Comparison of ENCODE assay signal across 1 cellular context in the genomic region with DNA sequence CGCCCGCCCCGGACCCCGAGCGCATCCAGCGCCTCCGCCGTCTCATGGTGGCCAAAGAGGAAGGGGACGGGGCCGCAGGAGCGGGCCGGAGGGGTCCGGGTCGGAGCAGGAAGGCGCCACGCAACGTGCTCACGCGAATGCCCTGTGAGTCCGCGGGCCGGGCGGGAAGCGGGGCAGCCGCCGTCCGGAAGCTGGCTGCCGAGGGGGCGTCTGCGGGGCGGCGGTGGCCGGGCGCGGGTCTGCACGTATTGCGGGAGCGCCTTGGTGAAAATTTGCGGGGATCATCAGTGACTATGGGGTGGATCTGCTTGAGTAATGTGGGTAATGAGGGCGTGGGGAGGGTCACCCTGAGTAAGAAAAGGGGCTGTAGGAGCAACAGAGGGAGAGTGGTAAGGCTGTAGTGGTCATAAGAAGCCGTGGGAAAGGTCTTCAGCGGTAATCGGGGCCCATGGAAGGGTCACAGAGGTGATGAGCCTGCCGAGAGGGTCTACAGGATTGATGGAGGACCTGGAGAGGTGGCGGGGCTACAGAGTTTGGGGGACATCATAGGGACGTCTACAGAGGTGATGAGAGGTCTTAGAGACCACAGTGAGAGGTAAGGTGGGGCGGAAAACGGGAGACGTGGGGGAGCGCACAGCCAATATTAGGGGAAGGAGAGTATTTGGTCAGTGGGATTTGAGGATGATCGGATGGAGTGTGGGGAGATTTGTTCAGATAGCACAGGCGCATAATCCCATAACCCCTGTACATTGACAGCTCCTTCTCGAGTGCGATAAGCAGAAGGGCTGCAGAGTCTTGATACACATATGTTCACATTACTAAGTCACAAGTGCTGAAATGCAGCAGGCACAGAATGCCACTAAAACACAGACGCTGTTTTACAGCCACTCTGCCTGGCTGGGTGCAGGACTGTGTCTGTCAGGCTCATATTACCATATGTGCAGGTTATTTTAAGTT.
TF ChIP-seq lines count a peak whose summit lies in the region.

No MANE protein-coding gene starts in this region.

TF ChIP-seq in K562, 482 proteins besides CTCF, POLR2A, EP300 and RAD21 (continued from another document and continues in another):
- TF ChIP-seq, protein P1, sequence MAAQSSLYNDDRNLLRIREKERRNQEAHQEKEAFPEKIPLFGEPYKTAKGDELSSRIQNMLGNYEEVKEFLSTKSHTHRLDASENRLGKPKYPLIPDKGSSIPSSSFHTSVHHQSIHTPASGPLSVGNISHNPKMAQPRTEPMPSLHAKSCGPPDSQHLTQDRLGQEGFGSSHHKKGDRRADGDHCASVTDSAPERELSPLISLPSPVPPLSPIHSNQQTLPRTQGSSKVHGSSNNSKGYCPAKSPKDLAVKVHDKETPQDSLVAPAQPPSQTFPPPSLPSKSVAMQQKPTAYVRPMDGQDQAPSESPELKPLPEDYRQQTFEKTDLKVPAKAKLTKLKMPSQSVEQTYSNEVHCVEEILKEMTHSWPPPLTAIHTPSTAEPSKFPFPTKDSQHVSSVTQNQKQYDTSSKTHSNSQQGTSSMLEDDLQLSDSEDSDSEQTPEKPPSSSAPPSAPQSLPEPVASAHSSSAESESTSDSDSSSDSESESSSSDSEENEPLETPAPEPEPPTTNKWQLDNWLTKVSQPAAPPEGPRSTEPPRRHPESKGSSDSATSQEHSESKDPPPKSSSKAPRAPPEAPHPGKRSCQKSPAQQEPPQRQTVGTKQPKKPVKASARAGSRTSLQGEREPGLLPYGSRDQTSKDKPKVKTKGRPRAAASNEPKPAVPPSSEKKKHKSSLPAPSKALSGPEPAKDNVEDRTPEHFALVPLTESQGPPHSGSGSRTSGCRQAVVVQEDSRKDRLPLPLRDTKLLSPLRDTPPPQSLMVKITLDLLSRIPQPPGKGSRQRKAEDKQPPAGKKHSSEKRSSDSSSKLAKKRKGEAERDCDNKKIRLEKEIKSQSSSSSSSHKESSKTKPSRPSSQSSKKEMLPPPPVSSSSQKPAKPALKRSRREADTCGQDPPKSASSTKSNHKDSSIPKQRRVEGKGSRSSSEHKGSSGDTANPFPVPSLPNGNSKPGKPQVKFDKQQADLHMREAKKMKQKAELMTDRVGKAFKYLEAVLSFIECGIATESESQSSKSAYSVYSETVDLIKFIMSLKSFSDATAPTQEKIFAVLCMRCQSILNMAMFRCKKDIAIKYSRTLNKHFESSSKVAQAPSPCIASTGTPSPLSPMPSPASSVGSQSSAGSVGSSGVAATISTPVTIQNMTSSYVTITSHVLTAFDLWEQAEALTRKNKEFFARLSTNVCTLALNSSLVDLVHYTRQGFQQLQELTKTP (IDR thresholded peaks at IDR 0.05; ENCODE audit: low read depth in 1 of 2, partially characterized antibody in 2 of 2), result no peak
- TF ChIP-seq NFE2L1 (tag; IDR thresholded peaks at IDR 0.05; ENCODE audit: borderline replicate concordance, low read depth) (no peak), KAT7 (CRISPR knock-in tag; IDR thresholded peaks at IDR 0.05; ENCODE audit: borderline replicate concordance) (no peak), KLF13 (tag; IDR thresholded peaks at IDR 0.05; ENCODE audit: borderline replicate concordance, low read depth) (no peak), KDM2B (CRISPR knock-in tag; IDR thresholded peaks at IDR 0.05) (no peak), CHD4 (IDR thresholded peaks at IDR 0.05; ENCODE audit: insufficient read depth, insufficient replicate concordance, low read depth, low read length, poor library complexity, severe bottlenecking) (no peak), ZNF586 (CRISPR knock-in tag; conservative IDR thresholded peaks at IDR 0.05) (no peak), NCOA1 (IDR thresholded peaks at IDR 0.05; ENCODE audit: low read depth) (no peak), ZNF764 (CRISPR knock-in tag; IDR thresholded peaks at IDR 0.05; ENCODE audit: low read depth) (no peak), SIN3A (IDR thresholded peaks at IDR 0.05; ENCODE audit: borderline replicate concordance in 2 of 2, control insufficient read depth in 1 of 2, low read depth in 2 of 2, low read length in 2 of 2) (no peak), RBFOX2 (IDR thresholded peaks at IDR 0.05; ENCODE audit: low read depth, low read length) (peak; percentile 42), ZNF12 (CRISPR knock-in tag; IDR thresholded peaks at IDR 0.05) (no peak), PHB2 (IDR thresholded peaks at IDR 0.05; ENCODE audit: low read depth) (no peak), EP400 (IDR thresholded peaks at IDR 0.05) (no peak), STAT5A (IDR thresholded peaks at IDR 0.05; ENCODE audit: borderline replicate concordance, low read length) (peak; percentile 66; the same call in 1 of the 2 replicates), ZC3H11A (IDR thresholded peaks at IDR 0.05; ENCODE audit: low read depth, low read length) (no peak), HDAC2 (IDR thresholded peaks at IDR 0.05) (no peak), ZNF57 (CRISPR knock-in tag; IDR thresholded peaks at IDR 0.05) (no peak)
- TF ChIP-seq, protein P2, sequence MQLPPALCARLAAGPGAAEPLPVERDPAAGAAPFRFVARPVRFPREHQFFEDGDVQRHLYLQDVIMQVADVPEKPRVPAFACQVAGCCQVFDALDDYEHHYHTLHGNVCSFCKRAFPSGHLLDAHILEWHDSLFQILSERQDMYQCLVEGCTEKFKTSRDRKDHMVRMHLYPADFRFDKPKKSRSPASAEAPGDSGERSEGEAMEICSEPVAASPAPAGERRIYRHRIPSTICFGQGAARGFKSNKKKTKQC (CRISPR knock-in tag; IDR thresholded peaks at IDR 0.05), result no peak
- TF ChIP-seq, protein P3, sequence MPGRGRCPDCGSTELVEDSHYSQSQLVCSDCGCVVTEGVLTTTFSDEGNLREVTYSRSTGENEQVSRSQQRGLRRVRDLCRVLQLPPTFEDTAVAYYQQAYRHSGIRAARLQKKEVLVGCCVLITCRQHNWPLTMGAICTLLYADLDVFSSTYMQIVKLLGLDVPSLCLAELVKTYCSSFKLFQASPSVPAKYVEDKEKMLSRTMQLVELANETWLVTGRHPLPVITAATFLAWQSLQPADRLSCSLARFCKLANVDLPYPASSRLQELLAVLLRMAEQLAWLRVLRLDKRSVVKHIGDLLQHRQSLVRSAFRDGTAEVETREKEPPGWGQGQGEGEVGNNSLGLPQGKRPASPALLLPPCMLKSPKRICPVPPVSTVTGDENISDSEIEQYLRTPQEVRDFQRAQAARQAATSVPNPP (IDR thresholded peaks at IDR 0.05; ENCODE audit: borderline replicate concordance, insufficient read depth, insufficient read length), result no peak
- TF ChIP-seq, protein P4, sequence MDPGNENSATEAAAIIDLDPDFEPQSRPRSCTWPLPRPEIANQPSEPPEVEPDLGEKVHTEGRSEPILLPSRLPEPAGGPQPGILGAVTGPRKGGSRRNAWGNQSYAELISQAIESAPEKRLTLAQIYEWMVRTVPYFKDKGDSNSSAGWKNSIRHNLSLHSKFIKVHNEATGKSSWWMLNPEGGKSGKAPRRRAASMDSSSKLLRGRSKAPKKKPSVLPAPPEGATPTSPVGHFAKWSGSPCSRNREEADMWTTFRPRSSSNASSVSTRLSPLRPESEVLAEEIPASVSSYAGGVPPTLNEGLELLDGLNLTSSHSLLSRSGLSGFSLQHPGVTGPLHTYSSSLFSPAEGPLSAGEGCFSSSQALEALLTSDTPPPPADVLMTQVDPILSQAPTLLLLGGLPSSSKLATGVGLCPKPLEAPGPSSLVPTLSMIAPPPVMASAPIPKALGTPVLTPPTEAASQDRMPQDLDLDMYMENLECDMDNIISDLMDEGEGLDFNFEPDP (CRISPR knock-in tag; IDR thresholded peaks at IDR 0.05), result no peak
- TF ChIP-seq, protein P5, sequence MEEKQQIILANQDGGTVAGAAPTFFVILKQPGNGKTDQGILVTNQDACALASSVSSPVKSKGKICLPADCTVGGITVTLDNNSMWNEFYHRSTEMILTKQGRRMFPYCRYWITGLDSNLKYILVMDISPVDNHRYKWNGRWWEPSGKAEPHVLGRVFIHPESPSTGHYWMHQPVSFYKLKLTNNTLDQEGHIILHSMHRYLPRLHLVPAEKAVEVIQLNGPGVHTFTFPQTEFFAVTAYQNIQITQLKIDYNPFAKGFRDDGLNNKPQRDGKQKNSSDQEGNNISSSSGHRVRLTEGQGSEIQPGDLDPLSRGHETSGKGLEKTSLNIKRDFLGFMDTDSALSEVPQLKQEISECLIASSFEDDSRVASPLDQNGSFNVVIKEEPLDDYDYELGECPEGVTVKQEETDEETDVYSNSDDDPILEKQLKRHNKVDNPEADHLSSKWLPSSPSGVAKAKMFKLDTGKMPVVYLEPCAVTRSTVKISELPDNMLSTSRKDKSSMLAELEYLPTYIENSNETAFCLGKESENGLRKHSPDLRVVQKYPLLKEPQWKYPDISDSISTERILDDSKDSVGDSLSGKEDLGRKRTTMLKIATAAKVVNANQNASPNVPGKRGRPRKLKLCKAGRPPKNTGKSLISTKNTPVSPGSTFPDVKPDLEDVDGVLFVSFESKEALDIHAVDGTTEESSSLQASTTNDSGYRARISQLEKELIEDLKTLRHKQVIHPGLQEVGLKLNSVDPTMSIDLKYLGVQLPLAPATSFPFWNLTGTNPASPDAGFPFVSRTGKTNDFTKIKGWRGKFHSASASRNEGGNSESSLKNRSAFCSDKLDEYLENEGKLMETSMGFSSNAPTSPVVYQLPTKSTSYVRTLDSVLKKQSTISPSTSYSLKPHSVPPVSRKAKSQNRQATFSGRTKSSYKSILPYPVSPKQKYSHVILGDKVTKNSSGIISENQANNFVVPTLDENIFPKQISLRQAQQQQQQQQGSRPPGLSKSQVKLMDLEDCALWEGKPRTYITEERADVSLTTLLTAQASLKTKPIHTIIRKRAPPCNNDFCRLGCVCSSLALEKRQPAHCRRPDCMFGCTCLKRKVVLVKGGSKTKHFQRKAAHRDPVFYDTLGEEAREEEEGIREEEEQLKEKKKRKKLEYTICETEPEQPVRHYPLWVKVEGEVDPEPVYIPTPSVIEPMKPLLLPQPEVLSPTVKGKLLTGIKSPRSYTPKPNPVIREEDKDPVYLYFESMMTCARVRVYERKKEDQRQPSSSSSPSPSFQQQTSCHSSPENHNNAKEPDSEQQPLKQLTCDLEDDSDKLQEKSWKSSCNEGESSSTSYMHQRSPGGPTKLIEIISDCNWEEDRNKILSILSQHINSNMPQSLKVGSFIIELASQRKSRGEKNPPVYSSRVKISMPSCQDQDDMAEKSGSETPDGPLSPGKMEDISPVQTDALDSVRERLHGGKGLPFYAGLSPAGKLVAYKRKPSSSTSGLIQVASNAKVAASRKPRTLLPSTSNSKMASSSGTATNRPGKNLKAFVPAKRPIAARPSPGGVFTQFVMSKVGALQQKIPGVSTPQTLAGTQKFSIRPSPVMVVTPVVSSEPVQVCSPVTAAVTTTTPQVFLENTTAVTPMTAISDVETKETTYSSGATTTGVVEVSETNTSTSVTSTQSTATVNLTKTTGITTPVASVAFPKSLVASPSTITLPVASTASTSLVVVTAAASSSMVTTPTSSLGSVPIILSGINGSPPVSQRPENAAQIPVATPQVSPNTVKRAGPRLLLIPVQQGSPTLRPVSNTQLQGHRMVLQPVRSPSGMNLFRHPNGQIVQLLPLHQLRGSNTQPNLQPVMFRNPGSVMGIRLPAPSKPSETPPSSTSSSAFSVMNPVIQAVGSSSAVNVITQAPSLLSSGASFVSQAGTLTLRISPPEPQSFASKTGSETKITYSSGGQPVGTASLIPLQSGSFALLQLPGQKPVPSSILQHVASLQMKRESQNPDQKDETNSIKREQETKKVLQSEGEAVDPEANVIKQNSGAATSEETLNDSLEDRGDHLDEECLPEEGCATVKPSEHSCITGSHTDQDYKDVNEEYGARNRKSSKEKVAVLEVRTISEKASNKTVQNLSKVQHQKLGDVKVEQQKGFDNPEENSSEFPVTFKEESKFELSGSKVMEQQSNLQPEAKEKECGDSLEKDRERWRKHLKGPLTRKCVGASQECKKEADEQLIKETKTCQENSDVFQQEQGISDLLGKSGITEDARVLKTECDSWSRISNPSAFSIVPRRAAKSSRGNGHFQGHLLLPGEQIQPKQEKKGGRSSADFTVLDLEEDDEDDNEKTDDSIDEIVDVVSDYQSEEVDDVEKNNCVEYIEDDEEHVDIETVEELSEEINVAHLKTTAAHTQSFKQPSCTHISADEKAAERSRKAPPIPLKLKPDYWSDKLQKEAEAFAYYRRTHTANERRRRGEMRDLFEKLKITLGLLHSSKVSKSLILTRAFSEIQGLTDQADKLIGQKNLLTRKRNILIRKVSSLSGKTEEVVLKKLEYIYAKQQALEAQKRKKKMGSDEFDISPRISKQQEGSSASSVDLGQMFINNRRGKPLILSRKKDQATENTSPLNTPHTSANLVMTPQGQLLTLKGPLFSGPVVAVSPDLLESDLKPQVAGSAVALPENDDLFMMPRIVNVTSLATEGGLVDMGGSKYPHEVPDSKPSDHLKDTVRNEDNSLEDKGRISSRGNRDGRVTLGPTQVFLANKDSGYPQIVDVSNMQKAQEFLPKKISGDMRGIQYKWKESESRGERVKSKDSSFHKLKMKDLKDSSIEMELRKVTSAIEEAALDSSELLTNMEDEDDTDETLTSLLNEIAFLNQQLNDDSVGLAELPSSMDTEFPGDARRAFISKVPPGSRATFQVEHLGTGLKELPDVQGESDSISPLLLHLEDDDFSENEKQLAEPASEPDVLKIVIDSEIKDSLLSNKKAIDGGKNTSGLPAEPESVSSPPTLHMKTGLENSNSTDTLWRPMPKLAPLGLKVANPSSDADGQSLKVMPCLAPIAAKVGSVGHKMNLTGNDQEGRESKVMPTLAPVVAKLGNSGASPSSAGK (IDR thresholded peaks at IDR 0.05), result no peak
- TF ChIP-seq, protein P6, sequence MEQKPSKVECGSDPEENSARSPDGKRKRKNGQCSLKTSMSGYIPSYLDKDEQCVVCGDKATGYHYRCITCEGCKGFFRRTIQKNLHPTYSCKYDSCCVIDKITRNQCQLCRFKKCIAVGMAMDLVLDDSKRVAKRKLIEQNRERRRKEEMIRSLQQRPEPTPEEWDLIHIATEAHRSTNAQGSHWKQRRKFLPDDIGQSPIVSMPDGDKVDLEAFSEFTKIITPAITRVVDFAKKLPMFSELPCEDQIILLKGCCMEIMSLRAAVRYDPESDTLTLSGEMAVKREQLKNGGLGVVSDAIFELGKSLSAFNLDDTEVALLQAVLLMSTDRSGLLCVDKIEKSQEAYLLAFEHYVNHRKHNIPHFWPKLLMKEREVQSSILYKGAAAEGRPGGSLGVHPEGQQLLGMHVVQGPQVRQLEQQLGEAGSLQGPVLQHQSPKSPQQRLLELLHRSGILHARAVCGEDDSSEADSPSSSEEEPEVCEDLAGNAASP (IDR thresholded peaks at IDR 0.05), result no peak
- TF ChIP-seq, protein P7, sequence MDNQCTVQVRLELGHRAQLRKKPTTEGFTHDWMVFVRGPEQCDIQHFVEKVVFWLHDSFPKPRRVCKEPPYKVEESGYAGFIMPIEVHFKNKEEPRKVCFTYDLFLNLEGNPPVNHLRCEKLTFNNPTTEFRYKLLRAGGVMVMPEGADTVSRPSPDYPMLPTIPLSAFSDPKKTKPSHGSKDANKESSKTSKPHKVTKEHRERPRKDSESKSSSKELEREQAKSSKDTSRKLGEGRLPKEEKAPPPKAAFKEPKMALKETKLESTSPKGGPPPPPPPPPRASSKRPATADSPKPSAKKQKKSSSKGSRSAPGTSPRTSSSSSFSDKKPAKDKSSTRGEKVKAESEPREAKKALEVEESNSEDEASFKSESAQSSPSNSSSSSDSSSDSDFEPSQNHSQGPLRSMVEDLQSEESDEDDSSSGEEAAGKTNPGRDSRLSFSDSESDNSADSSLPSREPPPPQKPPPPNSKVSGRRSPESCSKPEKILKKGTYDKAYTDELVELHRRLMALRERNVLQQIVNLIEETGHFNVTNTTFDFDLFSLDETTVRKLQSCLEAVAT (IDR thresholded peaks at IDR 0.05), result 0 out of 4 replicates have a peak, but pooled peaks have one; percentile 30 to 40
